ENCODE assay signal across 16 cellular contexts in genomic region chr18:28078849-28079248, GRCh38.
"Had no signal": no experiment of that assay in that cellular context is flagged by ENCODE, and none has a peak within 500 bp of the region (broad histone marks: within the 10 kb centered on the region; RNA-seq: fewer than 3 reads in every experiment).

No MANE protein-coding gene starts in this region.

- H3K36me3 ChIP-seq: breast epithelium, spleen had no signal

- H3K27ac Mint-ChIP-seq: activated naive CD8-positive, alpha-beta T cell treated with anti-CD3 and anti-CD28 coated beads, Interleukin-2, amount 10 ng/mL, durations not matched to agents 7 days and 5 days; activated T-helper 1 cell treated with anti-CD3 and anti-CD28 coated beads, Interleukin-12 subunit alpha, Interleukin-12 subunit beta, Interleukin-2, Interleukin-4 antibody, amounts not matched to agents 30 ng/mL and 10 ng/mL and 1 ng/mL, durations not matched to agents 14 hours and 24 hours and 36 hours; memory B cell; natural killer cell treated with Interleukin-12 subunit alpha and Interleukin-12 subunit beta and Interleukin-15 and Interleukin-18, amount 100 ng/mL, for 72 hours; T-cell had no signal

- H3K4me3 Mint-ChIP-seq: activated naive CD8-positive, alpha-beta T cell treated with anti-CD3 and anti-CD28 coated beads, Interleukin-2, amount 10 ng/mL, durations not matched to agents 7 days and 5 days; activated T-helper 1 cell treated with anti-CD3 and anti-CD28 coated beads, Interleukin-12 subunit alpha, Interleukin-12 subunit beta, Interleukin-2, Interleukin-4 antibody, amounts not matched to agents 30 ng/mL and 10 ng/mL and 1 ng/mL, durations not matched to agents 14 hours and 24 hours and 36 hours; memory B cell; natural killer cell treated with Interleukin-12 subunit alpha and Interleukin-12 subunit beta and Interleukin-15 and Interleukin-18, amount 100 ng/mL, for 72 hours; T-cell had no signal

- ATAC-seq: activated CD4-positive, CD25-positive, alpha-beta regulatory T cell treated with anti-CD3 and anti-CD28 coated beads, Interleukin-2, amount 50 U/mL, for 24 hours; natural killer cell treated with Interleukin-12 subunit alpha and Interleukin-12 subunit beta and Interleukin-15 and Interleukin-18, amount 100 ng/mL, for 72 hours; sciatic nerve; T-cell had no signal

- H3K27me3 ChIP-seq: breast epithelium, spleen had no signal

- H3K27me3 Mint-ChIP-seq: activated naive CD8-positive, alpha-beta T cell treated with anti-CD3 and anti-CD28 coated beads, Interleukin-2, amount 10 ng/mL, durations not matched to agents 7 days and 5 days; memory B cell; natural killer cell treated with Interleukin-12 subunit alpha and Interleukin-12 subunit beta and Interleukin-15 and Interleukin-18, amount 100 ng/mL, for 72 hours; T-cell had no signal

- H3K36me3 Mint-ChIP-seq: activated naive CD8-positive, alpha-beta T cell treated with anti-CD3 and anti-CD28 coated beads, Interleukin-2, amount 10 ng/mL, durations not matched to agents 7 days and 5 days; memory B cell; natural killer cell treated with Interleukin-12 subunit alpha and Interleukin-12 subunit beta and Interleukin-15 and Interleukin-18, amount 100 ng/mL, for 72 hours; T-cell had no signal

- H3K9me3 ChIP-seq: breast epithelium, spleen had no signal

- H3K4me3 ChIP-seq: breast epithelium, spleen had no signal

- H3K4me1 Mint-ChIP-seq: activated naive CD8-positive, alpha-beta T cell treated with anti-CD3 and anti-CD28 coated beads, Interleukin-2, amount 10 ng/mL, durations not matched to agents 7 days and 5 days; memory B cell; T-cell had no signal

- H3K9me3 Mint-ChIP-seq: activated naive CD8-positive, alpha-beta T cell treated with anti-CD3 and anti-CD28 coated beads, Interleukin-2, amount 10 ng/mL, durations not matched to agents 7 days and 5 days; activated T-helper 1 cell treated with anti-CD3 and anti-CD28 coated beads, Interleukin-12 subunit alpha, Interleukin-12 subunit beta, Interleukin-2, Interleukin-4 antibody, amounts not matched to agents 30 ng/mL and 10 ng/mL and 1 ng/mL, durations not matched to agents 14 hours and 24 hours and 36 hours; memory B cell; natural killer cell treated with Interleukin-12 subunit alpha and Interleukin-12 subunit beta and Interleukin-15 and Interleukin-18, amount 100 ng/mL, for 72 hours had no signal

- H3K4me1 ChIP-seq: breast epithelium, spleen had no signal

- H3K27ac ChIP-seq: breast epithelium, spleen had no signal

- FAIRE-seq: endometrium, kidney had no signal

- DNase-seq: activated naive CD4-positive, alpha-beta T cell; activated naive CD8-positive, alpha-beta T cell treated with anti-CD3 and anti-CD28 coated beads, Interleukin-2, amount 10 ng/mL, durations not matched to agents 7 days and 5 days; anterior cingulate cortex; hypothalamus; kidney; left ventricle myocardium superior; spleen; T-cell; T-helper 9 cell had no signal
